In genomic region chr14:105390849-105391500, GRCh38 we compare ENCODE assay signal across 12 cellular contexts.
"Had no signal": no experiment of that assay in that cellular context is flagged by ENCODE, and none has a peak within 500 bp of the region (broad histone marks: within the 10 kb centered on the region; RNA-seq: fewer than 3 reads in every experiment).

No MANE protein-coding gene starts in this region.

- H3K27me3 ChIP-seq: adrenal gland, suprapubic skin had no signal

- H3K4me3 ChIP-seq: adrenal gland, lung, suprapubic skin had no signal

- H3K27ac ChIP-seq: suprapubic skin, VCaP had no signal

- H3K4me1 ChIP-seq: adrenal gland had no signal

- DNase-seq: activated CD4-positive, alpha-beta T cell treated with anti-CD3 and anti-CD28 coated beads for 36 hours; activated CD8-positive, alpha-beta memory T cell treated with anti-CD3 and anti-CD28 coated beads, Interleukin-2, amount 50 U/mL, for 48 hours; activated CD8-positive, alpha-beta T cell treated with anti-CD3 and anti-CD28 coated beads, Interleukin-2, amount 10 ng/mL, durations not matched to agents 7 days and 5 days; activated naive CD4-positive, alpha-beta T cell treated with Interleukin-2 at 50 U/mL for 16 hours; central memory CD4-positive, alpha-beta T cell; midbrain; naive B cell; stimulated activated naive CD4-positive, alpha-beta T cell treated with Interleukin-2 at 50 U/mL for 16 hours had no signal

- H3K9me3 ChIP-seq: adrenal gland, suprapubic skin had no signal
